In the genomic region with DNA sequence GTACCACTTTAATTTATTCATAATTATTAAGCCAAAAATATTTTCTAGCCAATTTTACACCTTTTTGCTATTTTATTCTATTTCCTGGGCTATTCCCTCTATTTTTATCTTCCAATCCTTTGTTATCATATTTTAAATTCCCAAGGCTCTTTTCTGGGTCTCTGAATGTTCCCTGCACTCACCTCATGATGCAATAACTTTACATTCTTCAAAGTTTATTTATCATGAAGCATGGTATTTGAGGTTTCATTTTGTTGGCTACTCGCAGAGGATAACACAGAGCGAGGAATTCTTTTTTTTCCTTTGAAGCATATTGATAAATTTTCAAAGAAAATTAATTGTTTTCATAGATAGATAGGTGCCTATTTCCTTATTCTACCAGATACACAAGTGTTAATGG, we compare ENCODE assay signal across 34 cellular contexts.
"Had no signal": no experiment of that assay in that cellular context is flagged by ENCODE, and none has a peak within 500 bp of the region (broad histone marks: within the 10 kb centered on the region; RNA-seq: fewer than 3 reads in every experiment).

No MANE protein-coding gene starts in this region.

- H3K4me3 Mint-ChIP-seq: activated B cell treated with CpG ODN at 0.5 μM for 24 hours; activated CD8-positive, alpha-beta memory T cell treated with anti-CD3 and anti-CD28 coated beads, Interleukin-2, amount 10 ng/mL, durations not matched to agents 7 days and 5 days; activated CD8-positive, alpha-beta T cell treated with anti-CD3 and anti-CD28 coated beads, Interleukin-2, amount 10 ng/mL, durations not matched to agents 7 days and 5 days; activated naive CD4-positive, alpha-beta T cell treated with anti-CD3 and anti-CD28 coated beads for 36 hours; activated naive CD4-positive, alpha-beta T cell treated with anti-CD3 and anti-CD28 coated beads, Interleukin-2, amount 50 U/mL, for 24 hours; activated naive CD8-positive, alpha-beta T cell treated with anti-CD3 and anti-CD28 coated beads for 36 hours; activated naive CD8-positive, alpha-beta T cell treated with anti-CD3 and anti-CD28 coated beads, Interleukin-2, amount 50 U/mL, for 24 hours; activated T-helper 1 cell treated with anti-CD3 and anti-CD28 coated beads, Interleukin-12 subunit alpha, Interleukin-12 subunit beta, Interleukin-2, Interleukin-4 antibody, amounts not matched to agents 30 ng/mL and 10 ng/mL and 1 ng/mL, durations not matched to agents 14 hours and 24 hours and 36 hours; dendritic cell treated with granulocyte-macrophage colony-stimulating factor and Interleukin-4, amounts not matched to agents 40 ng/mL and 50 ng/mL, for 4 days; endodermal cell; T-helper 17 cell; T-helper 2 cell treated with Interferon-gamma antibody and Interleukin-4, amounts not matched to agents 5 μg/mL and 100 μg/mL, for 36 hours had no signal

- H3K4me1 Mint-ChIP-seq: activated B cell treated with CpG ODN at 0.5 μM for 24 hours; activated CD8-positive, alpha-beta memory T cell treated with anti-CD3 and anti-CD28 coated beads, Interleukin-2, amount 10 ng/mL, durations not matched to agents 7 days and 5 days; activated naive CD4-positive, alpha-beta T cell treated with anti-CD3 and anti-CD28 coated beads, Interleukin-2, amount 50 U/mL, for 24 hours; activated naive CD8-positive, alpha-beta T cell treated with anti-CD3 and anti-CD28 coated beads for 36 hours; activated naive CD8-positive, alpha-beta T cell treated with anti-CD3 and anti-CD28 coated beads, Interleukin-2, amount 50 U/mL, for 24 hours; endodermal cell; T-helper 17 cell had no signal

- H3K4me3 ChIP-seq: adrenal gland, ascending aorta, body of pancreas, coronary artery, dorsolateral prefrontal cortex had no signal

- DNase-seq: activated B cell treated with CpG ODN at 0.5 μM for 24 hours; activated CD4-positive, alpha-beta T cell treated with anti-CD3 and anti-CD28 coated beads for 48 hours; activated CD4-positive, alpha-beta T cell treated with anti-CD3 and anti-CD28 coated beads, Interleukin-2, amount 50 U/mL, for 1 hour; activated CD4-positive, alpha-beta T cell treated with anti-CD3 and anti-CD28 coated beads, Interleukin-2, amount 50 U/mL, for 48 hours; activated CD8-positive, alpha-beta memory T cell treated with anti-CD3 and anti-CD28 coated beads, Interleukin-2, amount 10 ng/mL, durations not matched to agents 7 days and 5 days; activated CD8-positive, alpha-beta memory T cell treated with anti-CD3 and anti-CD28 coated beads, Interleukin-2, amount 50 U/mL, for 4 hours; activated CD8-positive, alpha-beta T cell treated with anti-CD3 and anti-CD28 coated beads, Interleukin-2, amount 10 ng/mL, durations not matched to agents 7 days and 5 days; activated effector memory CD4-positive, alpha-beta T cell treated with anti-CD3 and anti-CD28 coated beads, Interleukin-2, amount 50 U/mL, for 16 hours; activated naive CD4-positive, alpha-beta T cell treated with anti-CD3 and anti-CD28 coated beads for 36 hours; activated naive CD8-positive, alpha-beta T cell treated with anti-CD3 and anti-CD28 coated beads for 36 hours; activated naive CD8-positive, alpha-beta T cell treated with anti-CD3 and anti-CD28 coated beads, Interleukin-2, amount 50 U/mL, for 24 hours; activated T-cell treated with anti-CD3 and anti-CD28 coated beads, Interleukin-2, amount 50 U/mL, for 1 hour; activated T-cell treated with anti-CD3 and anti-CD28 coated beads, Interleukin-2, amount 50 U/mL, for 48 hours; adrenal gland; body of pancreas; caudate nucleus; dorsolateral prefrontal cortex; effector memory CD4-positive, alpha-beta T cell; endodermal cell; foreskin fibroblast; head of caudate nucleus; T-helper 1 cell; T-helper 17 cell; T1000; WERI-Rb-1 had no signal

- H3K36me3 ChIP-seq: adrenal gland, ascending aorta, WERI-Rb-1 had no signal

- H3K4me1 ChIP-seq: adrenal gland, ascending aorta, body of pancreas had no signal

- ATAC-seq: activated CD4-positive, CD25-positive, alpha-beta regulatory T cell treated with anti-CD3 and anti-CD28 coated beads, Interleukin-2, amount 50 U/mL, for 24 hours; activated CD8-positive, alpha-beta memory T cell treated with anti-CD3 and anti-CD28 coated beads, Interleukin-2, amount 10 ng/mL, durations not matched to agents 7 days and 5 days; activated CD8-positive, alpha-beta T cell treated with anti-CD3 and anti-CD28 coated beads, Interleukin-2, amount 10 ng/mL, durations not matched to agents 7 days and 5 days; activated naive CD8-positive, alpha-beta T cell treated with anti-CD3 and anti-CD28 coated beads, Interleukin-2, amount 50 U/mL, for 24 hours; body of pancreas; esophagus mucosa; T-helper 17 cell had no signal

- H3K36me3 Mint-ChIP-seq: activated CD8-positive, alpha-beta memory T cell treated with anti-CD3 and anti-CD28 coated beads, Interleukin-2, amount 10 ng/mL, durations not matched to agents 7 days and 5 days; activated naive CD4-positive, alpha-beta T cell treated with anti-CD3 and anti-CD28 coated beads, Interleukin-2, amount 50 U/mL, for 24 hours; activated naive CD8-positive, alpha-beta T cell treated with anti-CD3 and anti-CD28 coated beads for 36 hours had no signal

- H3K27ac ChIP-seq: adrenal gland, ascending aorta, body of pancreas, coronary artery, dorsolateral prefrontal cortex, WERI-Rb-1 had no signal

- H3K9me3 Mint-ChIP-seq: activated B cell treated with CpG ODN at 0.5 μM for 24 hours, endodermal cell had no signal

- H3K27ac Mint-ChIP-seq: activated B cell treated with CpG ODN at 0.5 μM for 24 hours; activated CD8-positive, alpha-beta memory T cell treated with anti-CD3 and anti-CD28 coated beads, Interleukin-2, amount 10 ng/mL, durations not matched to agents 7 days and 5 days; activated CD8-positive, alpha-beta T cell treated with anti-CD3 and anti-CD28 coated beads, Interleukin-2, amount 10 ng/mL, durations not matched to agents 7 days and 5 days; activated naive CD4-positive, alpha-beta T cell treated with anti-CD3 and anti-CD28 coated beads for 36 hours; activated naive CD4-positive, alpha-beta T cell treated with anti-CD3 and anti-CD28 coated beads, Interleukin-2, amount 50 U/mL, for 24 hours; activated naive CD8-positive, alpha-beta T cell treated with anti-CD3 and anti-CD28 coated beads for 36 hours; activated naive CD8-positive, alpha-beta T cell treated with anti-CD3 and anti-CD28 coated beads, Interleukin-2, amount 50 U/mL, for 24 hours; activated T-helper 1 cell treated with anti-CD3 and anti-CD28 coated beads, Interleukin-12 subunit alpha, Interleukin-12 subunit beta, Interleukin-2, Interleukin-4 antibody, amounts not matched to agents 30 ng/mL and 10 ng/mL and 1 ng/mL, durations not matched to agents 14 hours and 24 hours and 36 hours; activated T-helper 2 cell treated with anti-CD3 and anti-CD28 coated beads, Interferon-gamma antibody, Interleukin-2, Interleukin-4, amounts not matched to agents 10 μg/mL and 5 μg/mL and 100 μg/mL, durations not matched to agents 14 hours and 24 hours and 36 hours; dendritic cell treated with granulocyte-macrophage colony-stimulating factor and Interleukin-4, amounts not matched to agents 40 ng/mL and 50 ng/mL, for 4 days; endodermal cell; T-helper 17 cell; T-helper 2 cell treated with Interferon-gamma antibody and Interleukin-4, amounts not matched to agents 5 μg/mL and 100 μg/mL, for 36 hours had no signal

- H3K27me3 ChIP-seq: adrenal gland, ascending aorta, body of pancreas, dorsolateral prefrontal cortex had no signal

- H3K27me3 Mint-ChIP-seq: activated B cell treated with CpG ODN at 0.5 μM for 24 hours; activated CD8-positive, alpha-beta memory T cell treated with anti-CD3 and anti-CD28 coated beads, Interleukin-2, amount 10 ng/mL, durations not matched to agents 7 days and 5 days; activated naive CD4-positive, alpha-beta T cell treated with anti-CD3 and anti-CD28 coated beads, Interleukin-2, amount 50 U/mL, for 24 hours; activated naive CD8-positive, alpha-beta T cell treated with anti-CD3 and anti-CD28 coated beads for 36 hours; activated naive CD8-positive, alpha-beta T cell treated with anti-CD3 and anti-CD28 coated beads, Interleukin-2, amount 50 U/mL, for 24 hours; dendritic cell treated with granulocyte-macrophage colony-stimulating factor and Interleukin-4, amounts not matched to agents 40 ng/mL and 50 ng/mL, for 4 days; T-helper 17 cell had no signal
